In genomic region chr16:89723279-89724250, GRCh38 we compare ENCODE assay signal across 8 cellular contexts. TPM values are rescaled to one million over a fixed set of nuclear protein-coding genes. Genes with fewer than 3 reads are reported as not detected.
DNase-seq lines count a peak whose midpoint lies in the region; ATAC-seq and TF ChIP-seq lines count a peak whose summit lies in the region.

No MANE protein-coding gene starts in this region.

- no peak for TF ChIP-seq POLR2A in NB4 (IDR thresholded peaks at IDR 0.05; ENCODE audit: extremely low read depth, insufficient read length)

- TF ChIP-seq CTCF in NB4 (IDR thresholded peaks at IDR 0.05; ENCODE audit: low read depth, low read length) (no peak), fibroblast of the aortic adventitia (IDR thresholded peaks at IDR 0.05; ENCODE audit: insufficient read depth, low read length) (no peak)

- no peak for ATAC-seq in GM21423 (IDR thresholded peaks at IDR 0.05; ENCODE audit: unreplicated experiment)

- H3K4me3 ChIP-seq in NB4 (ENCODE audit: low read depth, low read length) (peak overlapping the region; percentile 86), fibroblast of the aortic adventitia (ENCODE audit: low read depth, low read length) (peak overlapping the region; percentile 17)

- DNase-seq in NB4 (ENCODE audit: low read depth) (no peak), fibroblast of the aortic adventitia (ENCODE audit: low read depth) (peak; percentile 35), NCI-H128 (lab: John Stamatoyannopoulos, UW; ENCODE audit: unreplicated experiment) (no peak), NCI-H345 (lab: John Stamatoyannopoulos, UW) (no peak), SIG-M5 (lab: John Stamatoyannopoulos, UW) (no peak)
- DNase-seq in activated T-helper 1 cell treated with anti-CD3 and anti-CD28 coated beads, Interleukin-2, amount 50 U/mL, for 16 hours (ENCODE audit: low read depth in 1 of 2, low spot score in 1 of 2): peak; percentile 55 to 69
- peak; percentile 48 to 54 (median 51) for DNase-seq in stimulated activated CD4-positive, alpha-beta T cell treated with anti-CD3 and anti-CD28 coated beads, Interleukin-12 subunit alpha, Interleukin-12 subunit beta, amount 100 ng/mL, for 48 hours (ENCODE audit: low read depth in 2 of 3, low spot score in 1 of 3)

RNA-seq across cellular contexts. Expression of gene ZNF276, which starts 2.2 kb away (rescaled TPM):
- 10.4 and 11.4 TPM in 2 replicates for total RNA-seq in fibroblast of the aortic adventitia (ENCODE audit: low replicate concordance)

RNA-seq across cellular contexts. Expression of gene VPS9D1, which starts 2.9 kb away (rescaled TPM):
- 8.6 and 11.3 TPM in 2 replicates for total RNA-seq in fibroblast of the aortic adventitia (ENCODE audit: low replicate concordance)

RNA-seq across cellular contexts. Expression of gene SPATA2L, which starts 22.1 kb away (rescaled TPM):
- 10.1 and 22.7 TPM in 2 replicates for total RNA-seq in fibroblast of the aortic adventitia (ENCODE audit: low replicate concordance)

RNA-seq across cellular contexts. Expression of gene CDK10, which starts 37.1 kb away (rescaled TPM):
- 32.9 and 43.0 TPM in 2 replicates for total RNA-seq in fibroblast of the aortic adventitia (ENCODE audit: low replicate concordance)

Comparison
In these comparisons a context has a peak if more than half of its experiments do, and no peak if none do; other contexts are left out.
1. DNase-seq: peak in activated T-helper 1 cell treated with anti-CD3 and anti-CD28 coated beads, Interleukin-2, amount 50 U/mL, for 16 hours (2 of 2), fibroblast of the aortic adventitia (single experiment) and stimulated activated CD4-positive, alpha-beta T cell treated with anti-CD3 and anti-CD28 coated beads, Interleukin-12 subunit alpha, Interleukin-12 subunit beta, amount 100 ng/mL, for 48 hours (3 of 3); none in NB4 (single experiment), NCI-H128 (single experiment), NCI-H345 (single experiment) and SIG-M5 (single experiment).